8 cellular contexts compared by ENCODE assay signal in the genomic region with DNA sequence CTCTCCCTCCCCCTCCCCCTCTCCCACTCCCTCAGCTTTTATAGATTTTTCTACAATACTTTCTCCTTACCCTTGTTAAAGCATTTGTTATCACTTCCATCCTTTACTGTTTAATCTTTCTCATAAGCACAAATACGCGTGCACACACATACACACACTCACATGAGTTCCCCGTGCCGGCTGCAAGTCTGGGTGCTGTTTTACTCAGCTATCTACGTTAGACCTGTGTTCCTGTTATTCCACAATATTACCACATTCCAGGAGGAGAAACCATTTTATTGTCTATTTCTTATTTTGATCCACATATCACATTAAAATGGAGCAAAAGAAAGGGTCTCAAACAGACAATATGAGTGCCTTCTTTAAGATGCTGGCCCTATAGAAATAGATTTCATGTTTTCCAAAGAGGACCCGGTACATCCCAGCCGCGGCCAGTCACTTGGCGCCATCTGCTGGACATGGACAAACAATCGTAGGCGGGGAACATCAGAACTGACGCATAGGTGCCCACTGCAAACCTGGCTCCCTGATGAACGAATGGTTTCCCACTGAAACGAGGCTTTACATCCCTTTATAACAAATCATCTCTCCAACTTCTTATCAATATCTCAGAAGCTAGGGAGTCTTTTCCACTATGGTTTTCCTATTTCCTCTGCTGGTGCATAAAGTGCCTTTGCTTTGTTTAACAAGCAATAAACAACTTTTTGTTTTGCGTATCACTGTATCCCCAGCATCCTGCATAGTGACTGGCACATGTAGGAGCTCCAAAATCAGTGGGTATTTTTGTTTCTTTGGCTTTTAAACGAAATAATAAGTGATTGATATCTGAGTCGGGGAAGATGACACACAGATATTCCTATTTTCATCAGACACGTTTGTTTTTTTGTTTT. TPM values are rescaled to one million over a fixed set of nuclear protein-coding genes. Genes with fewer than 3 reads are reported as not detected.
DNase-seq lines count a peak whose midpoint lies in the region; ATAC-seq and TF ChIP-seq lines count a peak whose summit lies in the region.

No MANE protein-coding gene starts in this region.

- TF ChIP-seq CTCF in CD8-positive, alpha-beta T cell (IDR thresholded peaks at IDR 0.05) = peak; percentile 30
- peak; percentile 90 for TF ChIP-seq CTCF in HFF-Myc (IDR thresholded peaks at IDR 0.05; ENCODE audit: low read depth, low read length, missing control alignments)

- peaks cover 26% of the 10 kb centered on the region for H3K27me3 Mint-ChIP-seq in CD8-positive, alpha-beta T cell (ENCODE audit: low read depth)
- H3K27me3 Mint-ChIP-seq in activated CD8-positive, alpha-beta memory T cell treated with anti-CD3 and anti-CD28 coated beads, Interleukin-2, amount 10 ng/mL, durations not matched to agents 7 days and 5 days = peaks cover 21% of the 10 kb centered on the region
- H3K27me3 Mint-ChIP-seq in naive thymus-derived CD8-positive, alpha-beta T cell = peaks cover 8 to 30% (median 19%) of the 10 kb centered on the region in 5 donors
- peaks cover 35% of the 10 kb centered on the region for H3K27me3 Mint-ChIP-seq in stimulated activated naive CD8-positive, alpha-beta T cell treated with anti-CD3 and anti-CD28 coated beads, Interleukin-15, amount 100 ng/mL, for 72 hours

- DNase-seq in CD8-positive, alpha-beta T cell = peak in 5 of 7 experiments; percentile 19 to 58 (median 41)
- DNase-seq in HFF-Myc (ENCODE audit: extremely low read depth, low read depth) = peak; percentile 27
- peak; percentile 38 for DNase-seq in NCI-H82 treated with DMSO at 0.1 percent for 48 hours (lab: John Stamatoyannopoulos, UW; ENCODE audit: unreplicated experiment)
- DNase-seq in activated CD8-positive, alpha-beta memory T cell treated with anti-CD3 and anti-CD28 coated beads, Interleukin-2, amount 10 ng/mL, durations not matched to agents 7 days and 5 days = peak; percentile 72
- DNase-seq in naive thymus-derived CD8-positive, alpha-beta T cell = peak in 8 of 10 donors; percentile 4 to 35 (median 14)
- peak; percentile 47 to 62 for DNase-seq in stimulated activated naive CD8-positive, alpha-beta T cell treated with anti-CD3 and anti-CD28 coated beads, Interleukin-15, amount 100 ng/mL, for 72 hours
- DNase-seq in cortex of kidney (lab: John Stamatoyannopoulos, UW) = no peak

- H3K27ac ChIP-seq in CD8-positive, alpha-beta T cell (ENCODE audit: low read depth, low read length) = no peak overlapping the region

- CTCF ChIA-PET in CD8-positive, alpha-beta T cell (lab: Charles Lee) = interaction anchor here (0.8 to 0.9 kb wide), 4 partner anchors 11 to 25 kb away, joined by 3 read pairs; a partner anchor contains a TSS
- CTCF ChIA-PET in activated CD8-positive, alpha-beta memory T cell treated with anti-CD3 and anti-CD28 coated beads, Interleukin-2, amount 10 ng/mL, durations not matched to agents 7 days and 5 days (lab: Charles Lee) = interaction anchor here (0.9 to 1.4 kb wide), 5 partner anchors 13 to 419 kb away, joined by 3 to 5 read pairs (median 4); no protein-coding TSS in a partner anchor

- POLR2A ChIA-PET in CD8-positive, alpha-beta T cell (lab: Charles Lee) = no interaction called here
- POLR2A ChIA-PET in naive thymus-derived CD8-positive, alpha-beta T cell (lab: Charles Lee) = no interaction called here

- no peaks in the 10 kb centered on the region for H3K4me1 Mint-ChIP-seq in CD8-positive, alpha-beta T cell (ENCODE audit: low read depth)
- H3K4me1 Mint-ChIP-seq in activated CD8-positive, alpha-beta memory T cell treated with anti-CD3 and anti-CD28 coated beads, Interleukin-2, amount 10 ng/mL, durations not matched to agents 7 days and 5 days = no peaks in the 10 kb centered on the region
- H3K4me1 Mint-ChIP-seq in naive thymus-derived CD8-positive, alpha-beta T cell = peaks cover 0 to 1% (median 0%) of the 10 kb centered on the region in 4 donors
- H3K4me1 Mint-ChIP-seq in stimulated activated naive CD8-positive, alpha-beta T cell treated with anti-CD3 and anti-CD28 coated beads, Interleukin-15, amount 100 ng/mL, for 72 hours = no peaks in the 10 kb centered on the region

- peaks cover 6% of the 10 kb centered on the region for H3K9me3 ChIP-seq in CD8-positive, alpha-beta T cell (ENCODE audit: low read length)

- H3K4me1 ChIP-seq in CD8-positive, alpha-beta T cell (ENCODE audit: insufficient read depth, low read length) = no peaks in the 10 kb centered on the region

- no peak for ATAC-seq in CD8-positive, alpha-beta T cell
- ATAC-seq in activated CD8-positive, alpha-beta memory T cell treated with anti-CD3 and anti-CD28 coated beads, Interleukin-2, amount 10 ng/mL, durations not matched to agents 7 days and 5 days = peak; percentile 82
- ATAC-seq in esophagus mucosa = peak; percentile 80
- ATAC-seq in naive thymus-derived CD8-positive, alpha-beta T cell = peak; percentile 32 to 50
- peak; percentile 79 for ATAC-seq in stimulated activated naive CD8-positive, alpha-beta T cell treated with anti-CD3 and anti-CD28 coated beads, Interleukin-15, amount 100 ng/mL, for 72 hours

- intact Hi-C loops in CD8-positive, alpha-beta T cell (cut with DNase I, micrococcal nuclease) = no loop called here

- H3K4me3 Mint-ChIP-seq in CD8-positive, alpha-beta T cell = no peak overlapping the region
- H3K4me3 Mint-ChIP-seq in activated CD8-positive, alpha-beta memory T cell treated with anti-CD3 and anti-CD28 coated beads, Interleukin-2, amount 10 ng/mL, durations not matched to agents 7 days and 5 days = no peak overlapping the region
- no peak overlapping the region for H3K4me3 Mint-ChIP-seq in naive thymus-derived CD8-positive, alpha-beta T cell
- H3K4me3 Mint-ChIP-seq in stimulated activated naive CD8-positive, alpha-beta T cell treated with anti-CD3 and anti-CD28 coated beads, Interleukin-15, amount 100 ng/mL, for 72 hours = no peak overlapping the region

- no peaks in the 10 kb centered on the region for H3K36me3 Mint-ChIP-seq in CD8-positive, alpha-beta T cell
- H3K36me3 Mint-ChIP-seq in activated CD8-positive, alpha-beta memory T cell treated with anti-CD3 and anti-CD28 coated beads, Interleukin-2, amount 10 ng/mL, durations not matched to agents 7 days and 5 days = peaks cover 2% of the 10 kb centered on the region
- peaks cover 0 to 21% (median 4%) of the 10 kb centered on the region in 3 donors for H3K36me3 Mint-ChIP-seq in naive thymus-derived CD8-positive, alpha-beta T cell

- H3K4me3 ChIP-seq in CD8-positive, alpha-beta T cell (ENCODE audit: low read depth, low read length) = no peak overlapping the region
- H3K4me3 ChIP-seq in HFF-Myc (replicated peaks; ENCODE audit: low read depth, low read length) = no peak overlapping the region

- H3K27ac Mint-ChIP-seq in CD8-positive, alpha-beta T cell = no peak overlapping the region
- no peak overlapping the region for H3K27ac Mint-ChIP-seq in activated CD8-positive, alpha-beta memory T cell treated with anti-CD3 and anti-CD28 coated beads, Interleukin-2, amount 10 ng/mL, durations not matched to agents 7 days and 5 days
- no peak overlapping the region for H3K27ac Mint-ChIP-seq in naive thymus-derived CD8-positive, alpha-beta T cell
- no peak overlapping the region for H3K27ac Mint-ChIP-seq in stimulated activated naive CD8-positive, alpha-beta T cell treated with anti-CD3 and anti-CD28 coated beads, Interleukin-15, amount 100 ng/mL, for 72 hours

- peaks cover 5% of the 10 kb centered on the region for H3K9me3 Mint-ChIP-seq in CD8-positive, alpha-beta T cell
- H3K9me3 Mint-ChIP-seq in activated CD8-positive, alpha-beta memory T cell treated with anti-CD3 and anti-CD28 coated beads, Interleukin-2, amount 10 ng/mL, durations not matched to agents 7 days and 5 days (ENCODE audit: low read depth) = peaks cover 9% of the 10 kb centered on the region
- H3K9me3 Mint-ChIP-seq in naive thymus-derived CD8-positive, alpha-beta T cell = peaks cover 0 to 23% (median 7%) of the 10 kb centered on the region in 9 donors
- H3K9me3 Mint-ChIP-seq in stimulated activated naive CD8-positive, alpha-beta T cell treated with anti-CD3 and anti-CD28 coated beads, Interleukin-15, amount 100 ng/mL, for 72 hours = peaks cover 4 to 13% of the 10 kb centered on the region in 2 donors

- no peaks in the 10 kb centered on the region for H3K36me3 ChIP-seq in CD8-positive, alpha-beta T cell (ENCODE audit: insufficient read depth, low read length)

- H3K27me3 ChIP-seq in CD8-positive, alpha-beta T cell (ENCODE audit: insufficient read depth, low read length) = no peaks in the 10 kb centered on the region

RNA-seq across cellular contexts. Expression of a gene that starts 25.2 kb away (rescaled TPM):
- total RNA-seq in CD8-positive, alpha-beta T cell = 10 to 100 TPM; 66.3 to 71.6 TPM
- 100 to 1,000 TPM; 111 to 112 TPM for total RNA-seq in activated CD8-positive, alpha-beta memory T cell treated with anti-CD3 and anti-CD28 coated beads, Interleukin-2, amount 10 ng/mL, durations not matched to agents 7 days and 5 days
- 29.6 TPM for total RNA-seq in esophagus mucosa
- total RNA-seq in naive thymus-derived CD8-positive, alpha-beta T cell = 10 to 100 TPM; 43.9 to 52.1 TPM
- 10 to 100 TPM; 25.8 to 35.1 (median 27.1) TPM for polyA plus RNA-seq in naive thymus-derived CD8-positive, alpha-beta T cell
